ENCODE assay signal across 8 cellular contexts in genomic region chr7:44981035-44981706, GRCh38. TPM values are rescaled to one million over a fixed set of nuclear protein-coding genes. Genes with fewer than 3 reads are reported as not detected.
DNase-seq lines count a peak whose midpoint lies in the region; ATAC-seq and TF ChIP-seq lines count a peak whose summit lies in the region.

No MANE protein-coding gene starts in this region.

- intact Hi-C loops in left cardiac atrium (cut with DNase I), result no loop called here

- no peaks in the 10 kb centered on the region; the same call in 1 of the 2 replicates for H3K9me3 ChIP-seq in AG04450 (ENCODE audit: control insufficient read depth, insufficient read depth, low read length)
- H3K9me3 ChIP-seq in RWPE2 (ENCODE audit: severe bottlenecking), result no peaks in the 10 kb centered on the region
- H3K9me3 ChIP-seq in gastroesophageal sphincter, result no peaks in the 10 kb centered on the region

- H3K36me3 ChIP-seq in RWPE2 (ENCODE audit: low read depth) (peaks cover 46% of the 10 kb centered on the region), gastroesophageal sphincter (peaks cover 0 to 63% of the 10 kb centered on the region in 2 donors)

- no peak for TF ChIP-seq POLR2A in gastroesophageal sphincter (IDR thresholded peaks at IDR 0.05)

- no peaks in the 10 kb centered on the region for H3K27me3 ChIP-seq in AG04450 (ENCODE audit: control insufficient read depth, insufficient read depth, low read length)
- H3K27me3 ChIP-seq in RWPE2 (ENCODE audit: insufficient read depth, poor library complexity, severe bottlenecking), result no peaks in the 10 kb centered on the region
- H3K27me3 ChIP-seq in gastroesophageal sphincter, result no peaks in the 10 kb centered on the region

- ATAC-seq in GM19438 (IDR thresholded peaks at IDR 0.05; ENCODE audit: low read depth, unreplicated experiment), result peak; percentile 1
- ATAC-seq in RWPE2 (ENCODE audit: low read depth), result peak; percentile 4; the same call in 1 of the 3 replicates
- ATAC-seq in gastroesophageal sphincter, result no peak
- ATAC-seq in GM18520 (IDR thresholded peaks at IDR 0.05; ENCODE audit: unreplicated experiment), result no peak
- no peak for ATAC-seq in left cardiac atrium

- POLR2A ChIA-PET in AG04450 (lab: Yijun Ruan, JAX), result no interaction called here

- H3K27ac ChIP-seq in AG04450 (ENCODE audit: low read depth, low read length), result peak overlapping the region; percentile 84
- H3K27ac ChIP-seq in RWPE2 (ENCODE audit: poor library complexity, severe bottlenecking), result peak overlapping the region; percentile 63
- peak overlapping the region in 3 of 4 donors; percentile 53 to 70 (median 61) for H3K27ac ChIP-seq in gastroesophageal sphincter

- no peak for DNase-seq in AG04450 (ENCODE audit: low read depth, low spot score)
- DNase-seq in RWPE2 (ENCODE audit: low spot score), result no peak
- no peak for DNase-seq in central memory CD4-positive, alpha-beta T cell
- DNase-seq in activated gamma-delta T cell (lab: John Stamatoyannopoulos, UW), result no peak
- no peak for DNase-seq in left cardiac atrium

- WGBS in gastroesophageal sphincter (ENCODE audit: low coverage in 1 of 2), 2 donors, result 89 to 93% methylated on average over 2 to 7 of the region's 7 CpGs

- no peak for TF ChIP-seq CTCF in AG04450 (IDR thresholded peaks at IDR 0.05; ENCODE audit: low read depth, low read length)
- TF ChIP-seq CTCF in RWPE2 (IDR thresholded peaks at IDR 0.05; ENCODE audit: poor library complexity, severe bottlenecking), result no peak
- no peak for TF ChIP-seq CTCF in gastroesophageal sphincter (IDR thresholded peaks at IDR 0.05)

- no peak for TF ChIP-seq EP300 in gastroesophageal sphincter (IDR thresholded peaks at IDR 0.05)

- peaks cover 23% of the 10 kb centered on the region for H3K4me1 ChIP-seq in RWPE2 (ENCODE audit: insufficient read depth, poor library complexity, severe bottlenecking)
- H3K4me1 ChIP-seq in gastroesophageal sphincter, result peaks cover 0 to 56% (median 14%) of the 10 kb centered on the region in 3 donors

- CTCF ChIA-PET in AG04450 (lab: Charles Lee), result no interaction called here

- H3K4me3 ChIP-seq in AG04450 (ENCODE audit: low read depth, low read length) (no peak overlapping the region), RWPE2 (ENCODE audit: severe bottlenecking) (no peak overlapping the region), gastroesophageal sphincter (no peak overlapping the region)

RNA-seq across cellular contexts. Expression of gene MYO1G, which starts 2.4 kb away (rescaled TPM):
- not detected in 2 replicates for polyA plus RNA-seq in AG04450 (2011; rRNA removed)
- polyA minus RNA-seq in AG04450 (2011; rRNA and poly(A)+ RNA removed), result 0.09 TPM in 1 of 2 replicates, not detected in the other
- 1 to 10 TPM; 1.4 to 3.6 (median 2.0) TPM for total RNA-seq in gastroesophageal sphincter
- total RNA-seq in left cardiac atrium, result 1 to 10 TPM; 3.1 to 3.5 TPM

RNA-seq across cellular contexts. Expression of gene CCM2, which starts 18.8 kb away (rescaled TPM):
- 24.7 and 40.6 TPM in 2 replicates for polyA plus RNA-seq in AG04450 (2011; rRNA removed)
- 35.8 and 59.6 TPM in 2 replicates for polyA minus RNA-seq in AG04450 (2011; rRNA and poly(A)+ RNA removed)
- total RNA-seq in gastroesophageal sphincter (10 to 100 TPM; 35.8 to 62.0 (median 51.9) TPM), left cardiac atrium (10 to 100 TPM; 33.5 to 36.5 TPM)

Comparison
In these comparisons a context has a peak if more than half of its experiments do, and no peak if none do; other contexts are left out.
1. ATAC-seq: peak in GM19438 (single experiment) and RWPE2 (single experiment); none in gastroesophageal sphincter (single experiment), GM18520 (single experiment) and left cardiac atrium (0 of 2).
2. Peak in every context shown above with its lines, with median percentiles within 50 percentile points of each other: H3K27ac ChIP-seq.